Comparison of ENCODE assay signal across 1 cellular context in the genomic region with DNA sequence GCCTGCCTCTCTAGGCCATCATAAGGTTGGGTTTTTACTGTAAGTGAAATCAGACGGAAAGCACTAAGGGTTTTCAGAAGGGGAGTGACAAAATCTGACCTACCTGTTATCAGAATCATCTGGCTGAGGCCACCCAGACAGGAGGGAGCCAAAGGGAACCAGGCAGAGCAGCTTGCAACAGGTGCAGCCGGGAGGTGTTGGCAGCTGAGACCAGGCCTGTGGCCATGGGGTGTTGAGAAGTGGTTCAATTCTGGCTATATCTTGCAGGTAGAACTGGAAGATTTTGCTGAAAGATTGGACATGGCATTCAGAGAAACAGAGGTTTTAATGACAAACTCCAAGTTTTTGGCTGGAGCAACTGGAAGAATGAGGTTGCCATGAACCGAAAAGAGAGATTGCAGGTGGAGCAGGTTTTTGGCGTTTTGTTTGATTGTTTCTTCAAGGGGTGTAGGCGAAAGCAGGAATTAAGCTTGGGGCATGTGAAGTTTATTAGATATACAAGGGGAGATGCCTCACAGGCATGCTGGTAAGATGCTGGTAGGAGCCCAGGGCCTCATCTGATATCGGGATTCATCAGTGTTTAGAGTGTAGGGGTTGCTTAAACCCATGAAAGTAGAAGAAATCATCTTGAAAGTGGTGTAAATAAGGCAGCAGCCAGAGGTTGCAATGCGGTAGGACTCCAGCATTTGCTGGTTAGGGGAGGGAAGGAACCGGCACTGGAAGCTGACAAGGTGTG.
TF ChIP-seq lines count a peak whose summit lies in the region.

No MANE protein-coding gene starts in this region.

TF ChIP-seq in H1, 55 proteins besides CTCF, POLR2A, EP300 and RAD21:
- TF ChIP-seq ATF3 (IDR thresholded peaks at IDR 0.05; ENCODE audit: insufficient read depth, low read depth, low read length): no peak
- TF ChIP-seq POU5F1 (IDR thresholded peaks at IDR 0.05; ENCODE audit: low read depth, low read length): no peak
- no peak for TF ChIP-seq HDAC6 (IDR thresholded peaks at IDR 0.05; ENCODE audit: low read depth, low read length)
- no peak for TF ChIP-seq CEBPB (IDR thresholded peaks at IDR 0.05; ENCODE audit: low read depth, low read length)
- no peak for TF ChIP-seq TAF7 (optimal IDR thresholded peaks at IDR 0.05; ENCODE audit: borderline replicate concordance, low read depth, low read length)
- no peak for TF ChIP-seq SP4 (IDR thresholded peaks at IDR 0.05; ENCODE audit: low read length)
- TF ChIP-seq EZH2 (IDR thresholded peaks at IDR 0.05; ENCODE audit: low read depth, low read length, severe bottlenecking): no peak
- no peak for TF ChIP-seq NANOG (IDR thresholded peaks at IDR 0.05; ENCODE audit: insufficient read depth, low read depth, low read length, poor library complexity, severe bottlenecking)
- no peak for TF ChIP-seq TCF12 (IDR thresholded peaks at IDR 0.05; ENCODE audit: low read depth, low read length)
- TF ChIP-seq GTF2F1 (IDR thresholded peaks at IDR 0.05; ENCODE audit: borderline replicate concordance, low read depth, low read length): no peak
- no peak for TF ChIP-seq SAP30 (IDR thresholded peaks at IDR 0.05; ENCODE audit: insufficient read depth, insufficient replicate concordance, low read length)
- TF ChIP-seq SP1 (IDR thresholded peaks at IDR 0.05; ENCODE audit: low read depth, low read length): no peak
- TF ChIP-seq, protein P1, sequence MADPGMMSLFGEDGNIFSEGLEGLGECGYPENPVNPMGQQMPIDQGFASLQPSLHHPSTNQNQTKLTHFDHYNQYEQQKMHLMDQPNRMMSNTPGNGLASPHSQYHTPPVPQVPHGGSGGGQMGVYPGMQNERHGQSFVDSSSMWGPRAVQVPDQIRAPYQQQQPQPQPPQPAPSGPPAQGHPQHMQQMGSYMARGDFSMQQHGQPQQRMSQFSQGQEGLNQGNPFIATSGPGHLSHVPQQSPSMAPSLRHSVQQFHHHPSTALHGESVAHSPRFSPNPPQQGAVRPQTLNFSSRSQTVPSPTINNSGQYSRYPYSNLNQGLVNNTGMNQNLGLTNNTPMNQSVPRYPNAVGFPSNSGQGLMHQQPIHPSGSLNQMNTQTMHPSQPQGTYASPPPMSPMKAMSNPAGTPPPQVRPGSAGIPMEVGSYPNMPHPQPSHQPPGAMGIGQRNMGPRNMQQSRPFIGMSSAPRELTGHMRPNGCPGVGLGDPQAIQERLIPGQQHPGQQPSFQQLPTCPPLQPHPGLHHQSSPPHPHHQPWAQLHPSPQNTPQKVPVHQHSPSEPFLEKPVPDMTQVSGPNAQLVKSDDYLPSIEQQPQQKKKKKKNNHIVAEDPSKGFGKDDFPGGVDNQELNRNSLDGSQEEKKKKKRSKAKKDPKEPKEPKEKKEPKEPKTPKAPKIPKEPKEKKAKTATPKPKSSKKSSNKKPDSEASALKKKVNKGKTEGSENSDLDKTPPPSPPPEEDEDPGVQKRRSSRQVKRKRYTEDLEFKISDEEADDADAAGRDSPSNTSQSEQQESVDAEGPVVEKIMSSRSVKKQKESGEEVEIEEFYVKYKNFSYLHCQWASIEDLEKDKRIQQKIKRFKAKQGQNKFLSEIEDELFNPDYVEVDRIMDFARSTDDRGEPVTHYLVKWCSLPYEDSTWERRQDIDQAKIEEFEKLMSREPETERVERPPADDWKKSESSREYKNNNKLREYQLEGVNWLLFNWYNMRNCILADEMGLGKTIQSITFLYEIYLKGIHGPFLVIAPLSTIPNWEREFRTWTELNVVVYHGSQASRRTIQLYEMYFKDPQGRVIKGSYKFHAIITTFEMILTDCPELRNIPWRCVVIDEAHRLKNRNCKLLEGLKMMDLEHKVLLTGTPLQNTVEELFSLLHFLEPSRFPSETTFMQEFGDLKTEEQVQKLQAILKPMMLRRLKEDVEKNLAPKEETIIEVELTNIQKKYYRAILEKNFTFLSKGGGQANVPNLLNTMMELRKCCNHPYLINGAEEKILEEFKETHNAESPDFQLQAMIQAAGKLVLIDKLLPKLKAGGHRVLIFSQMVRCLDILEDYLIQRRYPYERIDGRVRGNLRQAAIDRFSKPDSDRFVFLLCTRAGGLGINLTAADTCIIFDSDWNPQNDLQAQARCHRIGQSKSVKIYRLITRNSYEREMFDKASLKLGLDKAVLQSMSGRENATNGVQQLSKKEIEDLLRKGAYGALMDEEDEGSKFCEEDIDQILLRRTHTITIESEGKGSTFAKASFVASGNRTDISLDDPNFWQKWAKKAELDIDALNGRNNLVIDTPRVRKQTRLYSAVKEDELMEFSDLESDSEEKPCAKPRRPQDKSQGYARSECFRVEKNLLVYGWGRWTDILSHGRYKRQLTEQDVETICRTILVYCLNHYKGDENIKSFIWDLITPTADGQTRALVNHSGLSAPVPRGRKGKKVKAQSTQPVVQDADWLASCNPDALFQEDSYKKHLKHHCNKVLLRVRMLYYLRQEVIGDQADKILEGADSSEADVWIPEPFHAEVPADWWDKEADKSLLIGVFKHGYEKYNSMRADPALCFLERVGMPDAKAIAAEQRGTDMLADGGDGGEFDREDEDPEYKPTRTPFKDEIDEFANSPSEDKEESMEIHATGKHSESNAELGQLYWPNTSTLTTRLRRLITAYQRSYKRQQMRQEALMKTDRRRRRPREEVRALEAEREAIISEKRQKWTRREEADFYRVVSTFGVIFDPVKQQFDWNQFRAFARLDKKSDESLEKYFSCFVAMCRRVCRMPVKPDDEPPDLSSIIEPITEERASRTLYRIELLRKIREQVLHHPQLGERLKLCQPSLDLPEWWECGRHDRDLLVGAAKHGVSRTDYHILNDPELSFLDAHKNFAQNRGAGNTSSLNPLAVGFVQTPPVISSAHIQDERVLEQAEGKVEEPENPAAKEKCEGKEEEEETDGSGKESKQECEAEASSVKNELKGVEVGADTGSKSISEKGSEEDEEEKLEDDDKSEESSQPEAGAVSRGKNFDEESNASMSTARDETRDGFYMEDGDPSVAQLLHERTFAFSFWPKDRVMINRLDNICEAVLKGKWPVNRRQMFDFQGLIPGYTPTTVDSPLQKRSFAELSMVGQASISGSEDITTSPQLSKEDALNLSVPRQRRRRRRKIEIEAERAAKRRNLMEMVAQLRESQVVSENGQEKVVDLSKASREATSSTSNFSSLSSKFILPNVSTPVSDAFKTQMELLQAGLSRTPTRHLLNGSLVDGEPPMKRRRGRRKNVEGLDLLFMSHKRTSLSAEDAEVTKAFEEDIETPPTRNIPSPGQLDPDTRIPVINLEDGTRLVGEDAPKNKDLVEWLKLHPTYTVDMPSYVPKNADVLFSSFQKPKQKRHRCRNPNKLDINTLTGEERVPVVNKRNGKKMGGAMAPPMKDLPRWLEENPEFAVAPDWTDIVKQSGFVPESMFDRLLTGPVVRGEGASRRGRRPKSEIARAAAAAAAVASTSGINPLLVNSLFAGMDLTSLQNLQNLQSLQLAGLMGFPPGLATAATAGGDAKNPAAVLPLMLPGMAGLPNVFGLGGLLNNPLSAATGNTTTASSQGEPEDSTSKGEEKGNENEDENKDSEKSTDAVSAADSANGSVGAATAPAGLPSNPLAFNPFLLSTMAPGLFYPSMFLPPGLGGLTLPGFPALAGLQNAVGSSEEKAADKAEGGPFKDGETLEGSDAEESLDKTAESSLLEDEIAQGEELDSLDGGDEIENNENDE (IDR thresholded peaks at IDR 0.05; ENCODE audit: insufficient replicate concordance, low read length): no peak
